ENCODE assay signal across 2 cellular contexts in genomic region chr12:105479710-105480109, GRCh38.
TF ChIP-seq lines count a peak whose summit lies in the region.

No MANE protein-coding gene starts in this region.

TF ChIP-seq in WTC11, 78 proteins besides CTCF, POLR2A, EP300 and RAD21 (continues in another document):
- TF ChIP-seq GRHL2 (CRISPR knock-in tag; IDR thresholded peaks at IDR 0.05; ENCODE audit: insufficient replicate concordance, severe bottlenecking) (no peak), CREB1 (CRISPR knock-in tag; IDR thresholded peaks at IDR 0.05) (no peak), ZNF281 (CRISPR knock-in tag; IDR thresholded peaks at IDR 0.05) (no peak), ZNF232 (CRISPR knock-in tag; IDR thresholded peaks at IDR 0.05) (no peak), PRRX2 (CRISPR knock-in tag; IDR thresholded peaks at IDR 0.05) (no peak), ZNF263 (CRISPR knock-in tag; IDR thresholded peaks at IDR 0.05; ENCODE audit: low read depth) (no peak), USF1 (CRISPR knock-in tag; IDR thresholded peaks at IDR 0.05) (no peak), ATF6 (CRISPR knock-in tag; IDR thresholded peaks at IDR 0.05) (no peak), ZMAT4 (CRISPR knock-in tag; IDR thresholded peaks at IDR 0.05) (no peak), AFF4 (CRISPR knock-in tag; IDR thresholded peaks at IDR 0.05; ENCODE audit: borderline replicate concordance) (no peak), HMGXB4 (CRISPR knock-in tag; IDR thresholded peaks at IDR 0.05) (no peak), TCF7 (CRISPR knock-in tag; IDR thresholded peaks at IDR 0.05; ENCODE audit: low read depth) (no peak)

TF ChIP-seq in SK-N-SH, 30 proteins besides CTCF, POLR2A, EP300 and RAD21:
- TF ChIP-seq NRF1 (IDR thresholded peaks at IDR 0.05; ENCODE audit: low read depth, low read length) (no peak), EZH2phosphoT487 (IDR thresholded peaks at IDR 0.05; ENCODE audit: borderline replicate concordance, low read depth) (no peak), ZBTB33 (IDR thresholded peaks at IDR 0.05; ENCODE audit: borderline replicate concordance, low read depth) (no peak), GABPA (IDR thresholded peaks at IDR 0.05; ENCODE audit: low read depth) (no peak), SIN3A (IDR thresholded peaks at IDR 0.05; ENCODE audit: borderline replicate concordance, low read depth, low read length) (no peak)
TF ChIP-seq in SK-N-SH: peak in this region for 0.
